In the genomic region with DNA sequence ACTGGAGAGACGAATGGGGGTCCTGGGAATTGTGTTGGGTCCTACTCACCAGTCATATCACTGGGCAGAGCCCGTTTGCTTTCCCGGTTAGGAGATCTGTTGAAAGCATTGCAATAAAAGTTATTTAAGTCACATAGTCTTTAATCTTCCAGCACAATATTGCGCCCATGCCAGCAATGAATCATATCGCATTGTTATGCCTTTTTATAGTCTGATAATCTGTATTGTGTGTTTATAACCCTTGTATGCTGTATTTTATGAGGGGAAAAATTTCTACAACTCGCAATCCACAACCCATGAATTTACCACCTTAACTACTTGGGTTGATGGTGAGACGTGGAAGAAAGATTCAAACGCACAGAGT, we compare ENCODE assay signal across 1 cellular context.
TF ChIP-seq lines count a peak whose summit lies in the region.

No MANE protein-coding gene starts in this region.

TF ChIP-seq in GM23338, 12 proteins besides CTCF, POLR2A, EP300 and RAD21 (continued from another document):
- TF ChIP-seq, protein P1, sequence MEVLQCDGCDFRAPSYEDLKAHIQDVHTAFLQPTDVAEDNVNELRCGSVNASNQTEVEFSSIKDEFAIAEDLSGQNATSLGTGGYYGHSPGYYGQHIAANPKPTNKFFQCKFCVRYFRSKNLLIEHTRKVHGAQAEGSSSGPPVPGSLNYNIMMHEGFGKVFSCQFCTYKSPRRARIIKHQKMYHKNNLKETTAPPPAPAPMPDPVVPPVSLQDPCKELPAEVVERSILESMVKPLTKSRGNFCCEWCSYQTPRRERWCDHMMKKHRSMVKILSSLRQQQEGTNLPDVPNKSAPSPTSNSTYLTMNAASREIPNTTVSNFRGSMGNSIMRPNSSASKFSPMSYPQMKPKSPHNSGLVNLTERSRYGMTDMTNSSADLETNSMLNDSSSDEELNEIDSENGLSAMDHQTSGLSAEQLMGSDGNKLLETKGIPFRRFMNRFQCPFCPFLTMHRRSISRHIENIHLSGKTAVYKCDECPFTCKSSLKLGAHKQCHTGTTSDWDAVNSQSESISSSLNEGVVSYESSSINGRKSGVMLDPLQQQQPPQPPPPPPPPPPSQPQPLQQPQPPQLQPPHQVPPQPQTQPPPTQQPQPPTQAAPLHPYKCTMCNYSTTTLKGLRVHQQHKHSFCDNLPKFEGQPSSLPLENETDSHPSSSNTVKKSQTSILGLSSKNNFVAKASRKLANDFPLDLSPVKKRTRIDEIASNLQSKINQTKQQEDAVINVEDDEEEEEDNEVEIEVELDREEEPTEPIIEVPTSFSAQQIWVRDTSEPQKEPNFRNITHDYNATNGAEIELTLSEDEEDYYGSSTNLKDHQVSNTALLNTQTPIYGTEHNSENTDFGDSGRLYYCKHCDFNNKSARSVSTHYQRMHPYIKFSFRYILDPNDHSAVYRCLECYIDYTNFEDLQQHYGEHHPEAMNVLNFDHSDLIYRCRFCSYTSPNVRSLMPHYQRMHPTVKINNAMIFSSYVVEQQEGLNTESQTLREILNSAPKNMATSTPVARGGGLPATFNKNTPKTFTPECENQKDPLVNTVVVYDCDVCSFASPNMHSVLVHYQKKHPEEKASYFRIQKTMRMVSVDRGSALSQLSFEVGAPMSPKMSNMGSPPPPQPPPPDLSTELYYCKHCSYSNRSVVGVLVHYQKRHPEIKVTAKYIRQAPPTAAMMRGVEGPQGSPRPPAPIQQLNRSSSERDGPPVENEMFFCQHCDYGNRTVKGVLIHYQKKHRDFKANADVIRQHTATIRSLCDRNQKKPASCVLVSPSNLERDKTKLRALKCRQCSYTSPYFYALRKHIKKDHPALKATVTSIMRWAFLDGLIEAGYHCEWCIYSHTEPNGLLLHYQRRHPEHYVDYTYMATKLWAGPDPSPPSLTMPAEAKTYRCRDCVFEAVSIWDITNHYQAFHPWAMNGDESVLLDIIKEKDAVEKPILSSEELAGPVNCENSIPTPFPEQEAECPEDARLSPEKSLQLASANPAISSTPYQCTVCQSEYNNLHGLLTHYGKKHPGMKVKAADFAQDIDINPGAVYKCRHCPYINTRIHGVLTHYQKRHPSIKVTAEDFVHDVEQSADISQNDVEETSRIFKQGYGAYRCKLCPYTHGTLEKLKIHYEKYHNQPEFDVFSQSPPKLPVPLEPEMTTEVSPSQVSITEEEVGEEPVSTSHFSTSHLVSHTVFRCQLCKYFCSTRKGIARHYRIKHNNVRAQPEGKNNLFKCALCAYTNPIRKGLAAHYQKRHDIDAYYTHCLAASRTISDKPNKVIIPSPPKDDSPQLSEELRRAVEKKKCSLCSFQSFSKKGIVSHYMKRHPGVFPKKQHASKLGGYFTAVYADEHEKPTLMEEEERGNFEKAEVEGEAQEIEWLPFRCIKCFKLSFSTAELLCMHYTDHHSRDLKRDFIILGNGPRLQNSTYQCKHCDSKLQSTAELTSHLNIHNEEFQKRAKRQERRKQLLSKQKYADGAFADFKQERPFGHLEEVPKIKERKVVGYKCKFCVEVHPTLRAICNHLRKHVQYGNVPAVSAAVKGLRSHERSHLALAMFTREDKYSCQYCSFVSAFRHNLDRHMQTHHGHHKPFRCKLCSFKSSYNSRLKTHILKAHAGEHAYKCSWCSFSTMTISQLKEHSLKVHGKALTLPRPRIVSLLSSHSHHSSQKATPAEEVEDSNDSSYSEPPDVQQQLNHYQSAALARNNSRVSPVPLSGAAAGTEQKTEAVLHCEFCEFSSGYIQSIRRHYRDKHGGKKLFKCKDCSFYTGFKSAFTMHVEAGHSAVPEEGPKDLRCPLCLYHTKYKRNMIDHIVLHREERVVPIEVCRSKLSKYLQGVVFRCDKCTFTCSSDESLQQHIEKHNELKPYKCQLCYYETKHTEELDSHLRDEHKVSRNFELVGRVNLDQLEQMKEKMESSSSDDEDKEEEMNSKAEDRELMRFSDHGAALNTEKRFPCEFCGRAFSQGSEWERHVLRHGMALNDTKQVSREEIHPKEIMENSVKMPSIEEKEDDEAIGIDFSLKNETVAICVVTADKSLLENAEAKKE (CRISPR knock-in tag; IDR thresholded peaks at IDR 0.05), result no peak
- TF ChIP-seq EZH2phosphoT487 (IDR thresholded peaks at IDR 0.05; ENCODE audit: unreplicated experiment), result no peak
- no peak for TF ChIP-seq STAT1 (IDR thresholded peaks at IDR 0.05; ENCODE audit: unreplicated experiment)
- TF ChIP-seq EZH2 (IDR thresholded peaks at IDR 0.05; ENCODE audit: low read depth, unreplicated experiment), result no peak
- no peak for TF ChIP-seq NANOG (IDR thresholded peaks at IDR 0.05; ENCODE audit: borderline replicate concordance)
